Comparison of ENCODE assay signal across 1 cellular context in the genomic region with DNA sequence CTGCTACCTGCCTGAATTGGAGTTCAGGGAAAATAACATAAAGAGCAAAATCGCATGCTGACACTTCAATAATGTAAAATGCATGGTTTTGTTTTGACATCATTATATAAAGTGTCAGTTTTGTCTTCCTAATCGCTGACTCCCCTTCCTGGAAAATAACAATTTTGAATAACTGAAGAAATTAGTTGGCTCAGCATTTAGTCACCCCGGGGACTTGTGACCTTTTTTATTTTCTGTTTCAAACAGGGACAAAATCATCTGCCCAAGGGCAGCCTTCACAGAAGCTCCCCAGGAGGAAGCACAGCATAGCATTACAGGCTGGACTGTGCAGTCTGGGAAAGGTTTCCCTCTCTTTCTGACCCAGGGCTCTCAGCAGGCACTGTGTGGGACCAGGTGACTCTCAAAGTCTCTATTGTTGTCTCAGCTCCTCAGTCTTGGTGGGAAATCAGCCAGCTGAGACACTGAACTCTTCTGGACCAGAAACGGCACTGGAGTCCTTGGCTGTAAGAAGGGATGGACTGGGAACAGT.
TF ChIP-seq lines count a peak whose summit lies in the region.

No MANE protein-coding gene starts in this region.

TF ChIP-seq in HepG2, 621 proteins besides CTCF, POLR2A, EP300 and RAD21 (continued from another document):
- TF ChIP-seq AFF4 (CRISPR knock-in tag; IDR thresholded peaks at IDR 0.05): no peak
